13 cellular contexts compared by ENCODE assay signal in genomic region chr1:85339089-85339488, GRCh38.
A peak's percentile ranks its signal among the peaks of the same experiment; 100 is the strongest.
DNase-seq lines count a peak whose midpoint lies in the region; ATAC-seq, FAIRE-seq and TF ChIP-seq lines count a peak whose summit lies in the region.
"Had no signal": no experiment of that assay in that cellular context is flagged by ENCODE, and none has a peak within 500 bp of the region (broad histone marks: within the 10 kb centered on the region; RNA-seq: fewer than 3 reads in every experiment).

No MANE protein-coding gene starts in this region.

- H2AK9ac ChIP-seq in IMR-90 (replicated peaks; ENCODE audit: low read depth, low read length, poor library complexity): no peak overlapping the region

- no peak overlapping the region for H2BK15ac ChIP-seq in IMR-90 (ENCODE audit: low read depth, low read length)

- peak overlapping the region in 1 of 2 experiments; percentile 64; a peak in 1 of 4 replicates for H4K8ac ChIP-seq in IMR-90 (ENCODE audit: low read depth in 2 of 2, low read length in 2 of 2)

- H2AFZ ChIP-seq in IMR-90 (replicated peaks; ENCODE audit: low read length, poor library complexity) (no peak overlapping the region), keratinocyte (ENCODE audit: control insufficient read depth, low read length) (no peak overlapping the region)

- no peak overlapping the region for H4K5ac ChIP-seq in IMR-90 (ENCODE audit: low read depth, low read length)

- H3K14ac ChIP-seq in IMR-90 (replicated peaks; ENCODE audit: low read depth, low read length): no peak overlapping the region

- no peak overlapping the region for H3K18ac ChIP-seq in IMR-90 (ENCODE audit: low read depth, low read length)

- intact Hi-C loops in IMR-90 (cut with micrococcal nuclease) (no loop called here), body of pancreas (cut with DNase I) (no loop called here)

- no peak overlapping the region for H2BK20ac ChIP-seq in IMR-90 (ENCODE audit: low read depth, low read length)

- POLR2A ChIA-PET in A549 (lab: Yijun Ruan, JAX) (no interaction called here), IMR-90 (lab: Charles Lee; ENCODE audit: unreplicated experiment) (no interaction called here)

- no peak overlapping the region for H3K4me3 ChIP-seq in A549
- H3K4me3 ChIP-seq in IMR-90 (ENCODE audit: insufficient read depth, low read depth, low read length): no peak overlapping the region
- H3K4me3 ChIP-seq in body of pancreas: no peak overlapping the region
- no peak overlapping the region for H3K4me3 ChIP-seq in keratinocyte (ENCODE audit: control insufficient read depth in 2 of 3, extremely low read depth in 1 of 3, insufficient read depth in 2 of 3, low read depth in 1 of 3, low read length in 3 of 3)
- H3K4me3 ChIP-seq: dorsolateral prefrontal cortex, sigmoid colon, tibial nerve had no signal

- H3K36me3 ChIP-seq in IMR-90 (ENCODE audit: control insufficient read depth, insufficient read depth, low read length) (no peaks in the 10 kb centered on the region; the same call in 1 of the 2 replicates), body of pancreas (replicated peaks in 1 of 2; ENCODE audit: insufficient read depth in 1 of 2, low read depth in 2 of 2) (no peaks in the 10 kb centered on the region), keratinocyte (ENCODE audit: control insufficient read depth in 2 of 2, extremely low read depth in 1 of 2, insufficient read depth in 2 of 2, low read length in 2 of 2) (no peaks in the 10 kb centered on the region)
- H3K36me3 ChIP-seq: sigmoid colon, tibial nerve had no signal

- H4K20me1 ChIP-seq in IMR-90 (ENCODE audit: insufficient read depth, low read length): no peaks in the 10 kb centered on the region
- no peaks in the 10 kb centered on the region for H4K20me1 ChIP-seq in keratinocyte (ENCODE audit: control insufficient read depth, extremely low read depth, insufficient read depth, low read length)

- TF ChIP-seq EP300 in A549 (IDR thresholded peaks at IDR 0.05): no peak

- H4K91ac ChIP-seq in IMR-90 (ENCODE audit: insufficient read depth, low read depth, low read length): no peak overlapping the region

- H3K23ac ChIP-seq in IMR-90 (ENCODE audit: low read depth, low read length): no peak overlapping the region

- WGBS in A549 (ENCODE audit: missing lambda C conversion rate): 59% methylated on average over 5 of the region's 5 CpGs
- no CpG with 5 or more reads among the region's 5 CpGs for WGBS in IMR-90 (ENCODE audit: extremely low coverage in 2 of 2, insufficient read length in 1 of 2), 2 experiments
- WGBS in body of pancreas, 2 donors: 58 to 73% methylated on average over 5 of the region's 5 CpGs

- H2AK5ac ChIP-seq in IMR-90 (ENCODE audit: low read depth, low read length): no peak overlapping the region

- H3K9ac ChIP-seq in IMR-90 (ENCODE audit: low read depth, low read length): no peak overlapping the region
- no peak overlapping the region for H3K9ac ChIP-seq in keratinocyte (ENCODE audit: control insufficient read depth, extremely low read depth, insufficient read depth, low read length)

- no peak for FAIRE-seq in A549 (lab: Jason Lieb, UNC)
- FAIRE-seq in keratinocyte (lab: Jason Lieb, UNC): peak; percentile 71

- no peak for DNase-seq in A549 (ENCODE audit: low read depth in 1 of 2, low spot score in 1 of 2)
- DNase-seq in IMR-90: peak; percentile 76
- no peak for DNase-seq in body of pancreas
- DNase-seq in keratinocyte (ENCODE audit: low read depth, low spot score): no peak
- no peak for DNase-seq in NCI-H69 (lab: John Stamatoyannopoulos, UW)
- no peak for DNase-seq in DMS79 treated with DMSO at 0.1 percent for 48 hours (lab: John Stamatoyannopoulos, UW)
- no peak for DNase-seq in activated CD4-positive, alpha-beta T cell treated with anti-CD3 and anti-CD28 coated beads, Interleukin-2, amount 50 U/mL, for 4 hours
- no peak for DNase-seq in NCI-H345 (lab: John Stamatoyannopoulos, UW)
- DNase-seq: activated T-cell treated with anti-CD3 and anti-CD28 coated beads, Interleukin-2, amount 50 U/mL, for 24 hours; dorsolateral prefrontal cortex; sigmoid colon; stimulated activated CD4-positive, alpha-beta T cell treated with anti-CD3 and anti-CD28 coated beads, Interleukin-4, amount 100 ng/mL, for 4 hours had no signal

- TF ChIP-seq RAD21 in A549 (conservative IDR thresholded peaks at IDR 0.05 in 1 of 2, IDR thresholded peaks at IDR 0.05 in 1 of 2): no peak
- no peak for TF ChIP-seq RAD21 in IMR-90 (IDR thresholded peaks at IDR 0.05; ENCODE audit: low read length)

- dilution Hi-C loops in IMR-90 (cut with HindIII; ENCODE audit: low sequenced_read_pairs, unreplicated experiment) (no loop called here), keratinocyte (cut with MboI; ENCODE audit: extremely low pct_ligation_motif_present, low sequenced_read_pairs) (no loop called here)

- H3K27me3 ChIP-seq in IMR-90 (ENCODE audit: control insufficient read depth, insufficient read depth, low read length) (no peaks in the 10 kb centered on the region), body of pancreas (no peaks in the 10 kb centered on the region), keratinocyte (ENCODE audit: control insufficient read depth, extremely low read depth, insufficient read depth, low read length) (no peaks in the 10 kb centered on the region)
- H3K27me3 ChIP-seq: dorsolateral prefrontal cortex, sigmoid colon, tibial nerve had no signal

- CTCF ChIA-PET in A549 (lab: Yijun Ruan, JAX): interaction anchor here (0.6 to 1.0 kb wide), 2 partner anchors 31 to 205 kb away, joined by 3 to 4 read pairs; no protein-coding TSS in a partner anchor
- CTCF ChIA-PET in IMR-90 (lab: Yijun Ruan, JAX): interaction anchor here (0.5 to 1.2 kb wide), 4 partner anchors 27 to 1349 kb away, joined by 3 to 4 read pairs (median 4); no protein-coding TSS in a partner anchor

- no peak overlapping the region; the same call in 1 of the 2 replicates for H3K4ac ChIP-seq in IMR-90 (ENCODE audit: low read depth, low read length)

- no peak for TF ChIP-seq POLR2A in A549 (IDR thresholded peaks at IDR 0.05; ENCODE audit: low read length)
- no peak for TF ChIP-seq POLR2A in IMR-90 (IDR thresholded peaks at IDR 0.05; ENCODE audit: low read depth, low read length)
- no peak for TF ChIP-seq POLR2A in body of pancreas (IDR thresholded peaks at IDR 0.05)

- peak overlapping the region; percentile 24 for H2BK5ac ChIP-seq in IMR-90 (ENCODE audit: low read depth, low read length, poor library complexity, severe bottlenecking)

- no peak overlapping the region for H2BK120ac ChIP-seq in IMR-90 (ENCODE audit: low read depth, low read length)

- ATAC-seq in A549: no peak
- ATAC-seq in IMR-90 (ENCODE audit: low read depth): no peak
- ATAC-seq in body of pancreas: peak; percentile 22

- peaks cover 7% of the 10 kb centered on the region for H3K9me1 ChIP-seq in IMR-90 (ENCODE audit: insufficient read depth, low read length)
- H3K9me1 ChIP-seq in keratinocyte (ENCODE audit: control insufficient read depth, extremely low read depth, insufficient read depth, low read length): no peaks in the 10 kb centered on the region

- H3K4me1 ChIP-seq in A549 (peaks cover 22% of the 10 kb centered on the region), IMR-90 (ENCODE audit: control insufficient read depth, insufficient read depth, low read length) (peaks cover 14% of the 10 kb centered on the region), body of pancreas (peaks cover 35% of the 10 kb centered on the region), keratinocyte (ENCODE audit: control insufficient read depth, extremely low read depth, insufficient read depth, low read length) (peaks cover 30% of the 10 kb centered on the region)

- no peak overlapping the region for H3K56ac ChIP-seq in IMR-90 (ENCODE audit: extremely low read depth, insufficient read depth, low read length)

- H3K4me2 ChIP-seq in A549 (peak overlapping the region; percentile 47), IMR-90 (ENCODE audit: low read depth, low read length) (no peak overlapping the region), keratinocyte (ENCODE audit: control insufficient read depth, extremely low read depth, insufficient read depth, low read depth, low read length) (peak overlapping the region; percentile 7)

- H3K79me2 ChIP-seq in keratinocyte (ENCODE audit: control insufficient read depth, insufficient read depth, low read length): no peaks in the 10 kb centered on the region

- TF ChIP-seq CTCF in A549 (IDR thresholded peaks at IDR 0.05) (no peak), IMR-90 (conservative IDR thresholded peaks at IDR 0.05; ENCODE audit: low read depth, low read length) (no peak), body of pancreas (IDR thresholded peaks at IDR 0.05) (no peak), keratinocyte (optimal IDR thresholded peaks at IDR 0.05 in 1 of 3, IDR thresholded peaks at IDR 0.05 in 1 of 3, conservative IDR thresholded peaks at IDR 0.05 in 1 of 3; ENCODE audit: extremely low read depth in 1 of 3, insufficient read depth in 2 of 3, low read length in 3 of 3) (no peak)

- BruUV-seq in IMR-90 (replicated peaks; lab: Mats Ljungman, UMichigan): no TSS peak

- peaks cover 36 to 57% of the 10 kb centered on the region in 2 experiments; a peak in 3 of 4 replicates for H3K79me1 ChIP-seq in IMR-90 (ENCODE audit: low read depth in 1 of 2, low read length in 2 of 2)

- in situ Hi-C loops in IMR-90 (cut with MboI; ENCODE audit: low sequenced_read_pairs): no loop called here

- H3K27ac ChIP-seq in A549: no peak overlapping the region; a peak in 1 of 6 replicates
- no peak overlapping the region for H3K27ac ChIP-seq in IMR-90 (ENCODE audit: insufficient read depth, low read length)
- no peak overlapping the region for H3K27ac ChIP-seq in body of pancreas
- no peak overlapping the region for H3K27ac ChIP-seq in keratinocyte (ENCODE audit: control insufficient read depth, insufficient read depth, low read length)
- H3K27ac ChIP-seq: sigmoid colon, tibial nerve had no signal

- H3K9me3 ChIP-seq in A549 (no peaks in the 10 kb centered on the region), IMR-90 (ENCODE audit: control insufficient read depth, insufficient read depth, low read length) (no peaks in the 10 kb centered on the region; the same call in 1 of the 2 replicates), body of pancreas (no peaks in the 10 kb centered on the region), keratinocyte (ENCODE audit: control insufficient read depth, low read depth, low read length) (no peaks in the 10 kb centered on the region)
- H3K9me3 ChIP-seq: sigmoid colon had no signal

TF ChIP-seq in A549, 52 proteins besides CTCF, POLR2A, EP300 and RAD21:
- TF ChIP-seq JUN (IDR thresholded peaks at IDR 0.05) (no peak), FOSL2 (IDR thresholded peaks at IDR 0.05) (no peak), FOSL2 (CRISPR knock-in tag; IDR thresholded peaks at IDR 0.05) (peak; percentile 81)

TF ChIP-seq in IMR-90, 13 proteins besides CTCF, POLR2A, EP300 and RAD21:
- TF ChIP-seq FOS (IDR thresholded peaks at IDR 0.05; ENCODE audit: low read depth, low read length) (peak; percentile 88), BHLHE40 (IDR thresholded peaks at IDR 0.05; ENCODE audit: low read depth, low read length) (peak; percentile 47; the same call in 1 of the 2 replicates), MXI1 (IDR thresholded peaks at IDR 0.05; ENCODE audit: borderline replicate concordance, low read depth, low read length) (no peak), CEBPB (IDR thresholded peaks at IDR 0.05; ENCODE audit: low read depth, low read length) (peak; percentile 57)
